In genomic region chr4:6767725-6768538, GRCh38 we compare ENCODE assay signal across 19 cellular contexts. TPM values are rescaled to one million over a fixed set of nuclear protein-coding genes. Genes with fewer than 3 reads are reported as not detected.
DNase-seq lines count a peak whose midpoint lies in the region; ATAC-seq, FAIRE-seq and TF ChIP-seq lines count a peak whose summit lies in the region.
"Had no signal": no experiment of that assay in that cellular context is flagged by ENCODE, and none has a peak within 500 bp of the region (broad histone marks: within the 10 kb centered on the region; RNA-seq: fewer than 3 reads in every experiment).

No MANE protein-coding gene starts in this region.

- no peak for TF ChIP-seq CTCF in CD14-positive monocyte (IDR thresholded peaks at IDR 0.05)
- no peak for TF ChIP-seq CTCF in pancreas (IDR thresholded peaks at IDR 0.05)

- peaks cover 1 to 11% (median 8%) of the 10 kb centered on the region in 3 donors for H3K27me3 Mint-ChIP-seq in CD14-positive monocyte (ENCODE audit: low read depth in 3 of 3)
- H3K27me3 Mint-ChIP-seq in activated CD4-positive, alpha-beta memory T cell treated with anti-CD3 and anti-CD28 coated beads, Interleukin-2, amount 10 ng/mL, durations not matched to agents 7 days and 5 days: peaks cover 16% of the 10 kb centered on the region

- H3K4me3 Mint-ChIP-seq in CD14-positive monocyte: no peak overlapping the region
- no peak overlapping the region for H3K4me3 Mint-ChIP-seq in activated CD4-positive, alpha-beta memory T cell treated with anti-CD3 and anti-CD28 coated beads, Interleukin-2, amount 10 ng/mL, durations not matched to agents 7 days and 5 days
- H3K4me3 Mint-ChIP-seq: stimulated activated naive B cell treated with anti-CD40 and anti-IgM and Interleukin-4, amounts not matched to agents 10 μg/mL and 1 μg/mL and 100 μg/mL, for 72 hours had no signal

- ATAC-seq in pancreas: peak in 3 of 4 donors; percentile 39 to 54 (median 51)
- ATAC-seq: stimulated activated naive B cell treated with anti-CD40 and anti-IgM and Interleukin-4, amounts not matched to agents 10 μg/mL and 1 μg/mL and 100 μg/mL, for 72 hours had no signal

- no peak for FAIRE-seq in pancreas (lab: Jason Lieb, UNC)
- FAIRE-seq: endothelial cell of umbilical vein, G401.6 had no signal

- peaks cover 12% of the 10 kb centered on the region for H3K4me1 Mint-ChIP-seq in CD14-positive monocyte
- peaks cover 12% of the 10 kb centered on the region for H3K4me1 Mint-ChIP-seq in activated CD4-positive, alpha-beta memory T cell treated with anti-CD3 and anti-CD28 coated beads, Interleukin-2, amount 10 ng/mL, durations not matched to agents 7 days and 5 days
- H3K4me1 Mint-ChIP-seq: stimulated activated naive B cell treated with anti-CD40 and anti-IgM and Interleukin-4, amounts not matched to agents 10 μg/mL and 1 μg/mL and 100 μg/mL, for 72 hours had no signal

- H3K4me1 ChIP-seq in pancreas: no peaks in the 10 kb centered on the region

- H3K36me3 Mint-ChIP-seq in CD14-positive monocyte: no peaks in the 10 kb centered on the region
- no peaks in the 10 kb centered on the region for H3K36me3 Mint-ChIP-seq in activated CD4-positive, alpha-beta memory T cell treated with anti-CD3 and anti-CD28 coated beads, Interleukin-2, amount 10 ng/mL, durations not matched to agents 7 days and 5 days (ENCODE audit: low read depth)
- H3K36me3 Mint-ChIP-seq: stimulated activated naive B cell treated with anti-CD40 and anti-IgM and Interleukin-4, amounts not matched to agents 10 μg/mL and 1 μg/mL and 100 μg/mL, for 72 hours had no signal

- POLR2A ChIA-PET in activated CD4-positive, alpha-beta memory T cell treated with anti-CD3 and anti-CD28 coated beads, Interleukin-2, amount 10 ng/mL, durations not matched to agents 7 days and 5 days (lab: Charles Lee): interaction anchor here (2.4 kb wide), 1 partner anchor 15 kb away, joined by 14 read pairs; the partner anchor contains the start of gene KIAA0232

- DNase-seq in CD14-positive monocyte (ENCODE audit: low spot score) (no peak), NOMO-1 treated with dmso at 0.1 percent for 144 hours (lab: John Stamatoyannopoulos, UW; ENCODE audit: unreplicated experiment) (peak; percentile 64), ecto neural progenitor cell (ENCODE audit: low spot score) (peak; percentile 37), pancreas (no peak), middle frontal gyrus (ENCODE audit: extremely low spot score, low spot score) (no peak), HuH-7 (ENCODE audit: low spot score) (no peak), NCI-H69 (lab: John Stamatoyannopoulos, UW) (no peak)
- DNase-seq in activated CD4-positive, alpha-beta memory T cell treated with anti-CD3 and anti-CD28 coated beads, Interleukin-2, amount 10 ng/mL, durations not matched to agents 7 days and 5 days: no peak
- DNase-seq: activated CD4-positive, alpha-beta T cell treated with anti-CD3 and anti-CD28 coated beads, Interleukin-2, amount 50 U/mL, for 48 hours; activated gamma-delta T cell; stimulated activated CD4-positive, alpha-beta T cell treated with anti-CD3 and anti-CD28 coated beads, Interleukin-4, amount 100 ng/mL, for 1 hour; stimulated activated naive B cell treated with anti-CD40 and anti-IgM and Interleukin-4, amounts not matched to agents 10 μg/mL and 1 μg/mL and 100 μg/mL, for 72 hours; T-helper 9 cell had no signal

- H3K27me3 ChIP-seq in pancreas: no peaks in the 10 kb centered on the region
- H3K27me3 ChIP-seq: breast epithelium had no signal

- H3K27ac ChIP-seq in pancreas: peak overlapping the region; percentile 36 to 59 (median 48)
- H3K27ac ChIP-seq: breast epithelium, C4-2B, HL-60 had no signal

- no peak overlapping the region for H3K4me3 ChIP-seq in pancreas
- H3K4me3 ChIP-seq: breast epithelium had no signal

- CTCF ChIA-PET in activated CD4-positive, alpha-beta memory T cell treated with anti-CD3 and anti-CD28 coated beads, Interleukin-2, amount 10 ng/mL, durations not matched to agents 7 days and 5 days (lab: Charles Lee): interaction anchor here (0.8 kb wide), 1 partner anchor 14 kb away, joined by 3 read pairs; the partner anchor contains the start of gene KIAA0232

- intact Hi-C loops in CD14-positive monocyte (cut with micrococcal nuclease) (no loop called here), pancreas (cut with DNase I) (no loop called here)

- no peaks in the 10 kb centered on the region for H3K36me3 ChIP-seq in pancreas
- H3K36me3 ChIP-seq: breast epithelium had no signal

- H3K9me3 ChIP-seq in pancreas: no peaks in the 10 kb centered on the region
- H3K9me3 ChIP-seq: breast epithelium had no signal

- no peaks in the 10 kb centered on the region for H3K9me3 Mint-ChIP-seq in CD14-positive monocyte
- no peaks in the 10 kb centered on the region for H3K9me3 Mint-ChIP-seq in activated CD4-positive, alpha-beta memory T cell treated with anti-CD3 and anti-CD28 coated beads, Interleukin-2, amount 10 ng/mL, durations not matched to agents 7 days and 5 days
- H3K9me3 Mint-ChIP-seq: stimulated activated naive B cell treated with anti-CD40 and anti-IgM and Interleukin-4, amounts not matched to agents 10 μg/mL and 1 μg/mL and 100 μg/mL, for 72 hours had no signal

- peak overlapping the region in 6 of 7 donors; percentile 45 to 83 (median 74) for H3K27ac Mint-ChIP-seq in CD14-positive monocyte
- H3K27ac Mint-ChIP-seq in activated CD4-positive, alpha-beta memory T cell treated with anti-CD3 and anti-CD28 coated beads, Interleukin-2, amount 10 ng/mL, durations not matched to agents 7 days and 5 days: no peak overlapping the region
- H3K27ac Mint-ChIP-seq: progenitor cell of endocrine pancreas; stimulated activated naive B cell treated with anti-CD40 and anti-IgM and Interleukin-4, amounts not matched to agents 10 μg/mL and 1 μg/mL and 100 μg/mL, for 72 hours had no signal

- 43 to 56% methylated on average over 21 to 23 of the region's 23 CpGs for WGBS in pancreas, 2 donors

RNA-seq across cellular contexts. Expression of gene KIAA0232, which starts 14.6 kb away (rescaled TPM):
- 10 to 100 TPM; 20.6 to 27.3 TPM for polyA plus RNA-seq in CD14-positive monocyte
- 10 to 100 TPM in 2 of 6 donors, 1 to 10 TPM in 4; 7.0 to 12.4 (median 8.9) TPM for total RNA-seq in pancreas
- polyA plus RNA-seq in pancreas: 1 to 10 TPM; 4.0 to 8.9 TPM
- 10 to 100 TPM; 23.2 to 24.1 TPM for total RNA-seq in activated CD4-positive, alpha-beta memory T cell treated with anti-CD3 and anti-CD28 coated beads, Interleukin-2, amount 10 ng/mL, durations not matched to agents 7 days and 5 days

RNA-seq across cellular contexts. Expression of gene BLOC1S4, which starts 52.0 kb away (rescaled TPM):
- polyA plus RNA-seq in CD14-positive monocyte: 10 to 100 TPM; 20.1 to 30.9 TPM
- 1 to 10 TPM; 3.7 to 7.1 (median 5.1) TPM for total RNA-seq in pancreas
- polyA plus RNA-seq in pancreas: 1 to 10 TPM; 3.3 to 8.4 TPM
- 10 to 100 TPM; 22.9 to 23.2 TPM for total RNA-seq in activated CD4-positive, alpha-beta memory T cell treated with anti-CD3 and anti-CD28 coated beads, Interleukin-2, amount 10 ng/mL, durations not matched to agents 7 days and 5 days

RNA-seq across cellular contexts. Expression of gene MRFAP1L1, which starts 58.3 kb away (rescaled TPM):
- polyA plus RNA-seq in CD14-positive monocyte (10 to 100 TPM; 13.8 to 19.1 TPM), pancreas (10 to 100 TPM; 23.5 to 39.8 TPM)
- 10 to 100 TPM; 12.4 to 26.6 (median 20.4) TPM for total RNA-seq in pancreas
- total RNA-seq in activated CD4-positive, alpha-beta memory T cell treated with anti-CD3 and anti-CD28 coated beads, Interleukin-2, amount 10 ng/mL, durations not matched to agents 7 days and 5 days: 10 to 100 TPM; 81.9 to 83.1 TPM

Comparison
In these comparisons a context has a peak if more than half of its experiments do, and no peak if none do; other contexts are left out.
1. DNase-seq: peak in NOMO-1 treated with dmso at 0.1 percent for 144 hours (single experiment) and ecto neural progenitor cell (single experiment); none in CD14-positive monocyte (single experiment), pancreas (0 of 6), middle frontal gyrus (single experiment), HuH-7 (single experiment), NCI-H69 (single experiment) and activated CD4-positive, alpha-beta memory T cell treated with anti-CD3 and anti-CD28 coated beads, Interleukin-2, amount 10 ng/mL, durations not matched to agents 7 days and 5 days (single experiment).